ENCODE assay signal across 8 cellular contexts in the genomic region with DNA sequence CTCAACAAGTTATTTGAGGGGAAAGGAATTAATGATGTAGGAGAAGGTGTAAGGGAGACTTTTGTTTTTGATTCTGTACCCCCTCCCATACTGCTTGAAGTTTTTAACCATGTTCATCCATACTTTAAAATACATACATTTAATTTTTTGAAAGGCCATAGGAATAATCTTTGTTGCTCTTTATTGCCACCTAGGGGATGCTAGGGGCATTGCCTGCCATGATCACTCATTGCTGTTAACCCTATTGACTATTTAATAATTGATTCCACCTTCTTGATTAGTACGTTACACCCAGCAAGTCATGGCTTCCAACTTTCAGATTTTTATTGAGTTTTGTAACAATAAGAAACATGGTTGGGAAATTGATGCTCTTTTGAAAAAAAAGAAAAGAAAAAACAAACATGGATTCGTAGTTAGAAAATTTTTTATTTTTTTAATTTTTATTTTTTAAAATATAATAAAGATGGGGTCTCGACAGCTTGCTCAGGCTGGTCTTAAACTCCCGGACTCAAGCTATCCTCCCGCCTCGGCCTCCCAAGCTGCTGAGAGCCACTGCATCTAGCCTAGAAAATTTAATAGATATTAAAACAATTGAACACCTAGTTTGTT. TPM values are rescaled to one million over a fixed set of nuclear protein-coding genes. Genes with fewer than 3 reads are reported as not detected.
DNase-seq lines count a peak whose midpoint lies in the region; ATAC-seq, FAIRE-seq and TF ChIP-seq lines count a peak whose summit lies in the region.

No MANE protein-coding gene starts in this region.

- no peak overlapping the region for H3K23ac ChIP-seq in mesenchymal stem cell (ENCODE audit: low read length in 2 of 2)

- no peak overlapping the region for H4K91ac ChIP-seq in mesenchymal stem cell (ENCODE audit: low read length)

- H3K4me2 ChIP-seq in mesenchymal stem cell (ENCODE audit: low read length, poor library complexity, severe bottlenecking), result no peak overlapping the region

- TF ChIP-seq CTCF in HL-60 (IDR thresholded peaks at IDR 0.05; ENCODE audit: insufficient read depth, low read length) (peak; percentile 95), RWPE2 (IDR thresholded peaks at IDR 0.05; ENCODE audit: poor library complexity, severe bottlenecking) (peak; percentile 90), bronchial epithelial cell (IDR thresholded peaks at IDR 0.05; ENCODE audit: insufficient read depth, low read length, severe bottlenecking) (peak; percentile 72)

- 33% methylated on average over 4 of the region's 6 CpGs for WGBS in mesenchymal stem cell

- H3K18ac ChIP-seq in mesenchymal stem cell (ENCODE audit: low read depth in 1 of 2, low read length in 2 of 2), result no peak overlapping the region

- peak; percentile 42; the same call in 1 of the 3 replicates for ATAC-seq in RWPE2 (ENCODE audit: low read depth)
- ATAC-seq in GM21529 (IDR thresholded peaks at IDR 0.05; ENCODE audit: unreplicated experiment), result no peak
- no peak for ATAC-seq in GM19023 (IDR thresholded peaks at IDR 0.05; ENCODE audit: unreplicated experiment)

- H2BK15ac ChIP-seq in mesenchymal stem cell (ENCODE audit: low read depth, poor library complexity, severe bottlenecking), result no peak overlapping the region

- H3K9ac ChIP-seq in mesenchymal stem cell (ENCODE audit: low read length), result no peak overlapping the region

- H3K4me1 ChIP-seq in RWPE2 (ENCODE audit: insufficient read depth, poor library complexity, severe bottlenecking) (no peaks in the 10 kb centered on the region), mesenchymal stem cell (ENCODE audit: control insufficient read depth, insufficient read depth, low read depth, low read length) (no peaks in the 10 kb centered on the region)

- no peak overlapping the region for H2BK5ac ChIP-seq in mesenchymal stem cell (ENCODE audit: low read depth, low read length, poor library complexity, severe bottlenecking)

- no peaks in the 10 kb centered on the region for H3K27me3 ChIP-seq in HL-60 (ENCODE audit: insufficient read depth, poor library complexity, severe bottlenecking)
- no peaks in the 10 kb centered on the region for H3K27me3 ChIP-seq in RWPE2 (ENCODE audit: insufficient read depth, poor library complexity, severe bottlenecking)
- no peaks in the 10 kb centered on the region for H3K27me3 ChIP-seq in bronchial epithelial cell (ENCODE audit: control insufficient read depth, insufficient read depth, low read length)
- H3K27me3 ChIP-seq in mesenchymal stem cell (ENCODE audit: control insufficient read depth in 1 of 2, insufficient read depth in 1 of 2, low read length in 2 of 2), result peaks cover 0 to 6% of the 10 kb centered on the region in 2 experiments

- H2AK5ac ChIP-seq in mesenchymal stem cell (ENCODE audit: low read length, severe bottlenecking), result no peak overlapping the region

- H3K4ac ChIP-seq in mesenchymal stem cell (ENCODE audit: low read depth in 1 of 2, low read length in 2 of 2), result no peak overlapping the region

- no peak overlapping the region for H2BK12ac ChIP-seq in mesenchymal stem cell (ENCODE audit: low read length in 2 of 2)

- no peak overlapping the region for H3K14ac ChIP-seq in mesenchymal stem cell (ENCODE audit: low read length in 2 of 2)

- peak; percentile 21 for DNase-seq in activated CD4-positive, CD25-positive, alpha-beta regulatory T cell treated with anti-CD3 and anti-CD28 coated beads, Interleukin-2, amount 50 U/mL, for 16 hours (ENCODE audit: low read depth, low spot score)
- no peak for DNase-seq in activated CD4-positive, CD25-positive, alpha-beta regulatory T cell treated with anti-CD3 and anti-CD28 coated beads, Interleukin-2, amount 50 U/mL, for 72 hours
- peak in 1 of 2 experiments; percentile 33 for DNase-seq in HL-60 (ENCODE audit: low read depth in 1 of 2, low spot score in 1 of 2)
- DNase-seq in RWPE2 (ENCODE audit: low spot score), result no peak
- DNase-seq in bronchial epithelial cell (ENCODE audit: low read depth), result peak; percentile 31
- peak; percentile 44 for DNase-seq in mesenchymal stem cell

- no peak overlapping the region for H3K27ac ChIP-seq in HL-60 (replicated peaks)
- H3K27ac ChIP-seq in RWPE2 (ENCODE audit: poor library complexity, severe bottlenecking), result no peak overlapping the region
- no peak overlapping the region for H3K27ac ChIP-seq in mesenchymal stem cell (ENCODE audit: low read length, poor library complexity, severe bottlenecking)

- H3K36me3 ChIP-seq in RWPE2 (ENCODE audit: low read depth), result no peaks in the 10 kb centered on the region
- no peaks in the 10 kb centered on the region for H3K36me3 ChIP-seq in bronchial epithelial cell (ENCODE audit: control insufficient read depth, insufficient read depth, low read length)
- H3K36me3 ChIP-seq in mesenchymal stem cell (ENCODE audit: control insufficient read depth in 1 of 2, insufficient read depth in 2 of 2, low read depth in 1 of 2, low read length in 2 of 2), result no peaks in the 10 kb centered on the region

- H3K9me3 ChIP-seq in RWPE2 (ENCODE audit: severe bottlenecking) (no peaks in the 10 kb centered on the region), mesenchymal stem cell (ENCODE audit: control insufficient read depth, low read length) (peaks cover 2% of the 10 kb centered on the region)

- no peak overlapping the region for H2AFZ ChIP-seq in mesenchymal stem cell (ENCODE audit: low read depth, low read length)

- no peak overlapping the region for H3K4me3 ChIP-seq in HL-60 (replicated peaks; ENCODE audit: insufficient read depth, low read length)
- H3K4me3 ChIP-seq in RWPE2 (ENCODE audit: severe bottlenecking), result no peak overlapping the region
- no peak overlapping the region for H3K4me3 ChIP-seq in bronchial epithelial cell (ENCODE audit: low read depth, low read length)
- no peak overlapping the region for H3K4me3 ChIP-seq in mesenchymal stem cell (ENCODE audit: insufficient read depth in 1 of 2, low read depth in 1 of 2, low read length in 2 of 2)

- no peak for FAIRE-seq in bronchial epithelial cell (lab: Jason Lieb, UNC)

- no peaks in the 10 kb centered on the region for H3K79me1 ChIP-seq in mesenchymal stem cell (replicated peaks; ENCODE audit: low read length, poor library complexity, severe bottlenecking)

- no peak overlapping the region for H2BK120ac ChIP-seq in mesenchymal stem cell (ENCODE audit: low read depth, low read length)

- H4K8ac ChIP-seq in mesenchymal stem cell (ENCODE audit: low read length), result no peak overlapping the region

RNA-seq across cellular contexts. Expression of gene PRKAB1, which starts 8.5 kb away (rescaled TPM):
- 14.1 and 19.5 TPM in 2 replicates for total RNA-seq in bronchial epithelial cell
- 23.6 TPM for polyA plus RNA-seq in mesenchymal stem cell (2013, experiment 1 of 2)
- polyA plus RNA-seq in mesenchymal stem cell (2013, experiment 2 of 2), result 28.1 TPM

Comparison
In these comparisons a context has a peak if more than half of its experiments do, and no peak if none do; other contexts are left out.
1. DNase-seq: peak in activated CD4-positive, CD25-positive, alpha-beta regulatory T cell treated with anti-CD3 and anti-CD28 coated beads, Interleukin-2, amount 50 U/mL, for 16 hours (single experiment), bronchial epithelial cell (single experiment) and mesenchymal stem cell (single experiment); none in activated CD4-positive, CD25-positive, alpha-beta regulatory T cell treated with anti-CD3 and anti-CD28 coated beads, Interleukin-2, amount 50 U/mL, for 72 hours (single experiment) and RWPE2 (single experiment).
2. Peak in every context shown above with its lines, with median percentiles within 50 percentile points of each other: CTCF ChIP-seq.